Comparison of ENCODE assay signal across 12 cellular contexts in genomic region chr2:48016620-48017019, GRCh38.
A peak's percentile ranks its signal among the peaks of the same experiment; 100 is the strongest.
DNase-seq lines count a peak whose midpoint lies in the region; FAIRE-seq and TF ChIP-seq lines count a peak whose summit lies in the region.
"Had no signal": no experiment of that assay in that cellular context is flagged by ENCODE, and none has a peak within 500 bp of the region (broad histone marks: within the 10 kb centered on the region; RNA-seq: fewer than 3 reads in every experiment).

No MANE protein-coding gene starts in this region.

- H3K9me1 ChIP-seq in keratinocyte (ENCODE audit: control insufficient read depth, extremely low read depth, insufficient read depth, low read length) = no peaks in the 10 kb centered on the region

- dilution Hi-C loops in keratinocyte (cut with MboI; ENCODE audit: extremely low pct_ligation_motif_present, low sequenced_read_pairs) = no loop called here

- no peak overlapping the region for H3K9ac ChIP-seq in keratinocyte (ENCODE audit: control insufficient read depth, extremely low read depth, insufficient read depth, low read length)

- H3K27me3 ChIP-seq in H7 (ENCODE audit: control insufficient read depth, insufficient read depth, low read length) = no peaks in the 10 kb centered on the region
- H3K27me3 ChIP-seq in keratinocyte (ENCODE audit: control insufficient read depth, extremely low read depth, insufficient read depth, low read length) = no peaks in the 10 kb centered on the region
- H3K27me3 ChIP-seq in ascending aorta = no peaks in the 10 kb centered on the region

- H3K9me3 ChIP-seq in keratinocyte (ENCODE audit: control insufficient read depth, low read depth, low read length) (no peaks in the 10 kb centered on the region), ascending aorta (no peaks in the 10 kb centered on the region)

- H3K4me3 ChIP-seq in H7 (ENCODE audit: insufficient read depth, low read depth, low read length) (no peak overlapping the region), keratinocyte (ENCODE audit: control insufficient read depth in 2 of 3, extremely low read depth in 1 of 3, insufficient read depth in 2 of 3, low read depth in 1 of 3, low read length in 3 of 3) (no peak overlapping the region), ascending aorta (no peak overlapping the region)

- H3K36me3 ChIP-seq in H7 (replicated peaks; ENCODE audit: control insufficient read depth, insufficient read depth, low read length) (no peaks in the 10 kb centered on the region), keratinocyte (ENCODE audit: control insufficient read depth in 2 of 2, extremely low read depth in 1 of 2, insufficient read depth in 2 of 2, low read length in 2 of 2) (no peaks in the 10 kb centered on the region), ascending aorta (no peaks in the 10 kb centered on the region)

- CTCF ChIA-PET in GM10248 (lab: Yijun Ruan, JAX) = no interaction called here

- H3K4me1 ChIP-seq in keratinocyte (ENCODE audit: control insufficient read depth, extremely low read depth, insufficient read depth, low read length) (no peaks in the 10 kb centered on the region), ascending aorta (no peaks in the 10 kb centered on the region)

- no peaks in the 10 kb centered on the region for H3K79me2 ChIP-seq in keratinocyte (ENCODE audit: control insufficient read depth, insufficient read depth, low read length)

- FAIRE-seq in keratinocyte (lab: Jason Lieb, UNC) = no peak

- POLR2A ChIA-PET in GM10248 (lab: Yijun Ruan, JAX) = no interaction called here

- no peak overlapping the region for H3K4me2 ChIP-seq in keratinocyte (ENCODE audit: control insufficient read depth, extremely low read depth, insufficient read depth, low read depth, low read length)

- DNase-seq in H7 = peak; percentile 20
- DNase-seq in T follicular helper cell (ENCODE audit: low read depth) = peak; percentile 2
- DNase-seq in keratinocyte (ENCODE audit: low read depth, low spot score) = no peak
- no peak for DNase-seq in ascending aorta (ENCODE audit: low spot score in 2 of 2)
- no peak for DNase-seq in NCI-H345 (lab: John Stamatoyannopoulos, UW)
- DNase-seq in GM10248 (ENCODE audit: extremely low spot score) = no peak
- no peak for DNase-seq in stimulated activated naive CD4-positive, alpha-beta T cell treated with Interleukin-2 at 50 U/mL for 16 hours (lab: John Stamatoyannopoulos, UW)
- DNase-seq: activated effector memory CD4-positive, alpha-beta T cell treated with anti-CD3 and anti-CD28 coated beads, Interleukin-2, amount 50 U/mL, for 16 hours; left colon; NCI-H2107; SHP77 had no signal

- peak; percentile 31 for TF ChIP-seq CTCF in C4-2B (conservative IDR thresholded peaks at IDR 0.05)
- peak; percentile 3 to 22 (median 7) for TF ChIP-seq CTCF in keratinocyte (optimal IDR thresholded peaks at IDR 0.05 in 1 of 3, IDR thresholded peaks at IDR 0.05 in 1 of 3, conservative IDR thresholded peaks at IDR 0.05 in 1 of 3; ENCODE audit: extremely low read depth in 1 of 3, insufficient read depth in 2 of 3, low read length in 3 of 3)
- TF ChIP-seq CTCF in ascending aorta (IDR thresholded peaks at IDR 0.05) = no peak
- no peak for TF ChIP-seq CTCF in GM10248 (IDR thresholded peaks at IDR 0.05; ENCODE audit: control extremely low read depth, extremely low read depth, low read depth, missing control alignments)

- no peaks in the 10 kb centered on the region for H4K20me1 ChIP-seq in keratinocyte (ENCODE audit: control insufficient read depth, extremely low read depth, insufficient read depth, low read length)

- H3K27ac ChIP-seq in C4-2B = no peak overlapping the region
- no peak overlapping the region for H3K27ac ChIP-seq in keratinocyte (ENCODE audit: control insufficient read depth, insufficient read depth, low read length)
- no peak overlapping the region for H3K27ac ChIP-seq in ascending aorta

- intact Hi-C loops in ascending aorta (cut with DNase I) = no loop called here

- H2AFZ ChIP-seq in keratinocyte (ENCODE audit: control insufficient read depth, low read length) = no peak overlapping the region

Comparison
In these comparisons a context has a peak if more than half of its experiments do, and no peak if none do; other contexts are left out.
1. CTCF ChIP-seq: peak in C4-2B (single experiment) and keratinocyte (3 of 3); none in ascending aorta (0 of 3) and GM10248 (single experiment).
2. DNase-seq: peak in H7 (single experiment) and T follicular helper cell (single experiment); none in keratinocyte (single experiment), ascending aorta (0 of 2), NCI-H345 (single experiment), GM10248 (single experiment) and stimulated activated naive CD4-positive, alpha-beta T cell treated with Interleukin-2 at 50 U/mL for 16 hours (single experiment).